8 cellular contexts compared by ENCODE assay signal in the genomic region with DNA sequence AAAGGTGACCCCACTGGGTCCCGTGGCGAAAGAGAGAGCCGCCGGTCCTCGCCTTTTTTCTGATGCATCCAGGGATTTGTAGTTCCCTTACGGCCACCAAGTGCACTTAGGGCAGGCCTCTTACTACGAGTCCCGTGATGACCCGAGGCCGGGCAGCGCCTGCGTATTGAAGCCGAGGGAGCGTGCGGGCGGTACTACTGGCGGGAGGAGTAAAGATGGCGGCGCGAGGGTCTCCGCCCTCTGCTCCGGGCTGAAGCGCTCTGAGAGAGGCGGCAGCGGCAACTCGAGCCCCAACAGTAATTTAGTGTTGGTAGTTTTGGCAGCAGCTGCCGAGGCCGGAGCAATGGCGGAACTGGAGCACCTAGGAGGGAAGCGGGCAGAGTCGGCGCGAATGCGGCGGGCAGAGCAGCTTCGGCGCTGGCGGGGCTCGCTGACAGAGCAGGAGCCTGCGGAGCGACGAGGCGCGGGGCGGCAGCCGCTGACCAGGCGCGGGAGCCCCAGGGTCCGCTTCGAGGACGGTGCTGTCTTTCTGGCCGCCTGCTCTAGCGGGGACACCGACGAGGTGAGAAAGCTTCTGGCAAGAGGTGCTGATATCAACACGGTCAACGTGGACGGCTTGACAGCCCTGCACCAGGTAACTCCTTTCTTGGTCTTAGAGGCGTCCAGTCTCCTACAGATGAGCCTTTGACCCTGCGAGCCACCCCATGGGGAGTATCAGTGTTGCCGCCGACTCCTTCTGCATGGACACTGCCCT. TPM values are rescaled to one million over a fixed set of nuclear protein-coding genes. Genes with fewer than 3 reads are reported as not detected.
DNase-seq lines count a peak whose midpoint lies in the region; ATAC-seq lines count a peak whose summit lies in the region.

A gene with protein sequence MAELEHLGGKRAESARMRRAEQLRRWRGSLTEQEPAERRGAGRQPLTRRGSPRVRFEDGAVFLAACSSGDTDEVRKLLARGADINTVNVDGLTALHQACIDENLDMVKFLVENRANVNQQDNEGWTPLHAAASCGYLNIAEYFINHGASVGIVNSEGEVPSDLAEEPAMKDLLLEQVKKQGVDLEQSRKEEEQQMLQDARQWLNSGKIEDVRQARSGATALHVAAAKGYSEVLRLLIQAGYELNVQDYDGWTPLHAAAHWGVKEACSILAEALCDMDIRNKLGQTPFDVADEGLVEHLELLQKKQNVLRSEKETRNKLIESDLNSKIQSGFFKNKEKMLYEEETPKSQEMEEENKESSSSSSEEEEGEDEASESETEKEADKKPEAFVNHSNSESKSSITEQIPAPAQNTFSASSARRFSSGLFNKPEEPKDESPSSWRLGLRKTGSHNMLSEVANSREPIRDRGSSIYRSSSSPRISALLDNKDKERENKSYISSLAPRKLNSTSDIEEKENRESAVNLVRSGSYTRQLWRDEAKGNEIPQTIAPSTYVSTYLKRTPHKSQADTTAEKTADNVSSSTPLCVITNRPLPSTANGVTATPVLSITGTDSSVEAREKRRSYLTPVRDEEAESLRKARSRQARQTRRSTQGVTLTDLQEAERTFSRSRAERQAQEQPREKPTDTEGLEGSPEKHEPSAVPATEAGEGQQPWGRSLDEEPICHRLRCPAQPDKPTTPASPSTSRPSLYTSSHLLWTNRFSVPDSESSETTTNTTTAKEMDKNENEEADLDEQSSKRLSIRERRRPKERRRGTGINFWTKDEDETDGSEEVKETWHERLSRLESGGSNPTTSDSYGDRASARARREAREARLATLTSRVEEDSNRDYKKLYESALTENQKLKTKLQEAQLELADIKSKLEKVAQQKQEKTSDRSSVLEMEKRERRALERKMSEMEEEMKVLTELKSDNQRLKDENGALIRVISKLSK (plus strand): TSS at position 191 of the 754 bp plus-strand sequence. CDS start 153 bp downstream, at position 344.

- peak within 1 kb of the TSS; percentile 83 to 97 (median 92) for H3K27ac Mint-ChIP-seq in CD8-positive, alpha-beta memory T cell

- H3K4me3 ChIP-seq in CD8-positive, alpha-beta memory T cell (ENCODE audit: low read length) = peak within 1 kb of the TSS; percentile 87

- ATAC-seq in GM19468 (IDR thresholded peaks at IDR 0.05; ENCODE audit: extremely low read depth, unreplicated experiment) = peak; percentile 79

- no peaks in the 10 kb centered on the region for H3K36me3 ChIP-seq in CD8-positive, alpha-beta memory T cell (ENCODE audit: insufficient read depth, low read length)

- peaks cover 0 to 7% (median 0%) of the 10 kb centered on the region in 3 donors for H3K36me3 Mint-ChIP-seq in CD8-positive, alpha-beta memory T cell

- H3K4me3 Mint-ChIP-seq in CD8-positive, alpha-beta memory T cell = peak within 1 kb of the TSS; percentile 89 to 100 (median 93)

- POLR2A ChIA-PET in CD8-positive, alpha-beta memory T cell (lab: Charles Lee) = interaction anchor here (0.6 kb wide), 1 partner anchor 513 kb away, joined by 6 read pairs; no protein-coding TSS in a partner anchor

- H3K9me3 ChIP-seq in CD8-positive, alpha-beta memory T cell (ENCODE audit: low read length) = no peaks in the 10 kb centered on the region

- no peaks in the 10 kb centered on the region for H3K27me3 ChIP-seq in CD8-positive, alpha-beta memory T cell (ENCODE audit: insufficient read depth, low read length, poor library complexity, severe bottlenecking)

- H3K9me3 Mint-ChIP-seq in CD8-positive, alpha-beta memory T cell = no peaks in the 10 kb centered on the region

- CTCF ChIA-PET in CD8-positive, alpha-beta memory T cell (lab: Charles Lee) = interaction anchor here (1.0 kb wide), 1 partner anchor 11 kb away, joined by 3 read pairs; no protein-coding TSS in a partner anchor

- DNase-seq in CD8-positive, alpha-beta memory T cell = peak; percentile 93 to 98 (median 94)
- DNase-seq in HS-5 (ENCODE audit: low read depth) = peak; percentile 94
- peak; percentile 95 for DNase-seq in NK-92 treated with Interleukin-12 subunit alpha and Interleukin-12 subunit beta, amount 100 ng/mL, for 24 hours (lab: John Stamatoyannopoulos, UW)
- peak; percentile 95 for DNase-seq in activated CD8-positive, alpha-beta memory T cell treated with anti-CD3 and anti-CD28 coated beads for 24 hours
- DNase-seq in effector CD8-positive, alpha-beta T cell (lab: John Stamatoyannopoulos, UW) = peak; percentile 92
- DNase-seq in medulla oblongata (ENCODE audit: extremely low spot score) = peak; percentile 100
- DNase-seq in stimulated activated CD8-positive, alpha-beta memory T cell treated with anti-CD3 and anti-CD28 coated beads, Interleukin-12 subunit alpha, Interleukin-12 subunit beta, amount 100 ng/mL, for 1 hour (ENCODE audit: low read depth) = peak; percentile 91

- H3K4me1 Mint-ChIP-seq in CD8-positive, alpha-beta memory T cell = peaks cover 24 to 37% (median 35%) of the 10 kb centered on the region in 3 donors

- peaks cover 15% of the 10 kb centered on the region for H3K4me1 ChIP-seq in CD8-positive, alpha-beta memory T cell (ENCODE audit: insufficient read depth, low read length)

- no peaks in the 10 kb centered on the region for H3K27me3 Mint-ChIP-seq in CD8-positive, alpha-beta memory T cell

- H3K27ac ChIP-seq in CD8-positive, alpha-beta memory T cell (ENCODE audit: low read depth, low read length) = peak within 1 kb of the TSS; percentile 83

RNA-seq across cellular contexts. Expression of the gene that starts here (rescaled TPM):
- total RNA-seq in CD8-positive, alpha-beta memory T cell = 10 to 100 TPM; 11.9 to 13.1 TPM
- polyA plus RNA-seq in CD8-positive, alpha-beta memory T cell = 11.7 TPM

Comparison
In these comparisons a context has a peak if more than half of its experiments do, and no peak if none do; other contexts are left out.
1. Peak in every context shown above with its lines: DNase-seq, ATAC-seq, H3K4me3 ChIP-seq and H3K27ac ChIP-seq.